12 cellular contexts compared by ENCODE assay signal in the genomic region with DNA sequence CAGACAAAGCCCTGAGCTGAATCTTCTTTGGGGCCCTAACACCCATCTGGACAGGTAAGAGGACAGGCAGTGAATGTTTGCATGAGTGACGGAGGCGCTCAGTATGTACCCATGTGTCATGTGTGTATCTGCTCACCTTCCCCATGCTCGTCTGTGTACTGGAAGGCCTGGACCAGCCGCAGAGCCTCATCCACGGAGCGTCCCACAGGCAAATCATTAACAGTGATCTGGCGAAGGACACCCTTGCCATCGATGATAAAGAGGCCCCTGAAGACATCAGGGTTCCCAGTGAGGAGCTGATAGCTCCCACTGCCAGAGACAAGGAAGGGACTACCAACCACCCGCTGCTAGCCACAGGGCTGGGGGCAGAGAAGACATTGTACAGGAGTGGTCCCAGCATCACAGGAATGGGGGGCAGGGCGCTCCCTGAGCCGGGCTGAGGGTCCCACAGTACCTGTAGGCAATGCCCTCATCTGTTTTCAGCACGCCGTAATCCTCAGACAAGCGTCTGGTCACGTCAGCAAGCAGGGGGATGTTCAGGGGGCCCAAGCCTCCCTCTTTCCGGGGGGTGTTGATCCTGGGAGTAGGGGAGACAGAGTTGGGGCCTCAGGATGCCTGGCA. TPM values are rescaled to one million over a fixed set of nuclear protein-coding genes. Genes with fewer than 3 reads are reported as not detected.
DNase-seq lines count a peak whose midpoint lies in the region; ATAC-seq and TF ChIP-seq lines count a peak whose summit lies in the region.
"Had no signal": no experiment of that assay in that cellular context is flagged by ENCODE, and none has a peak within 500 bp of the region (broad histone marks: within the 10 kb centered on the region; RNA-seq: fewer than 3 reads in every experiment).

No MANE protein-coding gene starts in this region.

- peak overlapping the region; percentile 83 for H3K4me3 Mint-ChIP-seq in activated T-helper 17 cell treated with anti-CD3 and anti-CD28 coated beads, Interleukin-2, amount 50 U/mL, for 72 hours
- H3K4me3 Mint-ChIP-seq in naive thymus-derived CD8-positive, alpha-beta T cell, result peak overlapping the region; percentile 30 to 94 (median 85)
- no peak overlapping the region for H3K4me3 Mint-ChIP-seq in activated CD8-positive, alpha-beta memory T cell treated with anti-CD3 and anti-CD28 coated beads, Interleukin-2, amount 10 ng/mL, durations not matched to agents 7 days and 5 days

- no peak overlapping the region for H3K27ac Mint-ChIP-seq in activated T-helper 17 cell treated with anti-CD3 and anti-CD28 coated beads, Interleukin-2, amount 50 U/mL, for 72 hours
- H3K27ac Mint-ChIP-seq in naive thymus-derived CD8-positive, alpha-beta T cell, result peak overlapping the region in 3 of 10 donors; percentile 47 to 69 (median 48)
- no peak overlapping the region for H3K27ac Mint-ChIP-seq in activated CD8-positive, alpha-beta memory T cell treated with anti-CD3 and anti-CD28 coated beads, Interleukin-2, amount 10 ng/mL, durations not matched to agents 7 days and 5 days

- H2AFZ ChIP-seq in HCT116 (ENCODE audit: low read depth, low read length, poor library complexity, severe bottlenecking), result no peak overlapping the region

- DNase-seq in HCT116 (ENCODE audit: low read depth, low spot score) (no peak), Kasumi-1 (lab: John Stamatoyannopoulos, UW) (no peak), vagina (ENCODE audit: extremely low spot score in 2 of 2) (no peak)
- DNase-seq in naive thymus-derived CD8-positive, alpha-beta T cell, result no peak
- no peak for DNase-seq in activated CD8-positive, alpha-beta memory T cell treated with anti-CD3 and anti-CD28 coated beads, Interleukin-2, amount 10 ng/mL, durations not matched to agents 7 days and 5 days
- no peak for DNase-seq in central memory CD4-positive, alpha-beta T cell
- DNase-seq: esophagus squamous epithelium, NCI-H345 had no signal

- H3K9me2 ChIP-seq in HCT116 (ENCODE audit: insufficient read depth), result no peaks in the 10 kb centered on the region

- H3K9ac ChIP-seq in BLaER1 treated with 17β-estradiol and CSF1 and Interleukin-3, amounts not matched to agents 10 nM and 100 nM, result peak overlapping the region in 8 of 11 experiments; percentile 82 to 94 (median 86); a peak in 15 of 22 replicates
- peak overlapping the region; percentile 94; the same call in 1 of the 2 replicates for H3K9ac ChIP-seq in HCT116 (ENCODE audit: low read length)

- no peak for TF ChIP-seq POLR2A in HCT116 (IDR thresholded peaks at IDR 0.05; ENCODE audit: borderline replicate concordance, extremely low read depth, insufficient read depth, insufficient read length)
- no peak for TF ChIP-seq POLR2A in vagina (IDR thresholded peaks at IDR 0.05)

- peak overlapping the region in 1 of 11 experiments; percentile 36; a peak in 1 of 22 replicates for H3K27ac ChIP-seq in BLaER1 treated with 17β-estradiol and CSF1 and Interleukin-3, amounts not matched to agents 10 nM and 100 nM
- H3K27ac ChIP-seq in HCT116 (ENCODE audit: low read depth, low read length) (peak overlapping the region; percentile 86; the same call in 1 of the 2 replicates), vagina (no peak overlapping the region)
- H3K27ac ChIP-seq: cardiac muscle cell had no signal

- no peaks in the 10 kb centered on the region for H3K27me3 Mint-ChIP-seq in activated T-helper 17 cell treated with anti-CD3 and anti-CD28 coated beads, Interleukin-2, amount 50 U/mL, for 72 hours
- H3K27me3 Mint-ChIP-seq in naive thymus-derived CD8-positive, alpha-beta T cell, result no peaks in the 10 kb centered on the region
- no peaks in the 10 kb centered on the region for H3K27me3 Mint-ChIP-seq in activated CD8-positive, alpha-beta memory T cell treated with anti-CD3 and anti-CD28 coated beads, Interleukin-2, amount 10 ng/mL, durations not matched to agents 7 days and 5 days

- H3K36me3 ChIP-seq in BLaER1 treated with 17β-estradiol and CSF1 and Interleukin-3, amounts not matched to agents 10 nM and 100 nM, result peaks cover 18 to 39% (median 29%) of the 10 kb centered on the region in 11 experiments; a peak in 21 of 22 replicates
- H3K36me3 ChIP-seq in HCT116 (ENCODE audit: control insufficient read depth in 1 of 2, insufficient read depth in 2 of 2, low read length in 2 of 2) (peaks cover 4 to 19% of the 10 kb centered on the region in 2 experiments; a peak in 3 of 4 replicates), vagina (peaks cover 0 to 16% of the 10 kb centered on the region in 2 donors)

- no peak for TF ChIP-seq CTCF in HCT116 (IDR thresholded peaks at IDR 0.05 in 2 of 3, conservative IDR thresholded peaks at IDR 0.05 in 1 of 3; ENCODE audit: borderline replicate concordance in 1 of 3, insufficient read depth in 1 of 3, low read depth in 2 of 3, low read length in 2 of 3)
- TF ChIP-seq CTCF in vagina (IDR thresholded peaks at IDR 0.05), result no peak

- H3K9me3 Mint-ChIP-seq in activated T-helper 17 cell treated with anti-CD3 and anti-CD28 coated beads, Interleukin-2, amount 50 U/mL, for 72 hours, result no peaks in the 10 kb centered on the region
- no peaks in the 10 kb centered on the region for H3K9me3 Mint-ChIP-seq in naive thymus-derived CD8-positive, alpha-beta T cell
- no peaks in the 10 kb centered on the region for H3K9me3 Mint-ChIP-seq in activated CD8-positive, alpha-beta memory T cell treated with anti-CD3 and anti-CD28 coated beads, Interleukin-2, amount 10 ng/mL, durations not matched to agents 7 days and 5 days (ENCODE audit: low read depth)

- POLR2A ChIA-PET in HCT116 (lab: Charles Lee), result interaction anchor here (1.0 to 1.8 kb wide), 4 partner anchors 8 to 63 kb away, joined by 3 to 5 read pairs (median 4); partner anchors contain the start of genes GET3 and JUNB
- POLR2A ChIA-PET in naive thymus-derived CD8-positive, alpha-beta T cell (lab: Charles Lee), result interaction anchor here (1.4 to 14.5 kb wide), 3 partner anchors 8 to 351 kb away, joined by 3 to 1021 read pairs (median 61); partner anchors contain the start of genes HOOK2, IER2, JUNB and STX10

- no TSS peak for BruUV-seq in HCT116 (replicated peaks; lab: Mats Ljungman, UMichigan)

- peaks cover 0 to 31% (median 8%) of the 10 kb centered on the region in 11 experiments; a peak in 8 of 22 replicates for H4K20me1 ChIP-seq in BLaER1 treated with 17β-estradiol and CSF1 and Interleukin-3, amounts not matched to agents 10 nM and 100 nM
- no peaks in the 10 kb centered on the region for H4K20me1 ChIP-seq in HCT116 (ENCODE audit: insufficient read depth)

- CTCF ChIA-PET in HCT116 (lab: Charles Lee), result interaction anchor here (0.9 to 6.4 kb wide), 2 partner anchors 23 to 40 kb away, joined by 3 to 87 read pairs; no protein-coding TSS in a partner anchor
- CTCF ChIA-PET in activated CD8-positive, alpha-beta memory T cell treated with anti-CD3 and anti-CD28 coated beads, Interleukin-2, amount 10 ng/mL, durations not matched to agents 7 days and 5 days (lab: Charles Lee), result interaction anchor here (1.2 to 18.0 kb wide), 3 partner anchors 30 to 84 kb away, joined by 3 to 1017 read pairs (median 4); partner anchors contain the start of gene HOOK2

- H3K4me1 ChIP-seq in BLaER1 treated with 17β-estradiol and CSF1 and Interleukin-3, amounts not matched to agents 10 nM and 100 nM, result peaks cover 34 to 56% (median 47%) of the 10 kb centered on the region in 10 experiments
- H3K4me1 ChIP-seq in HCT116 (ENCODE audit: control insufficient read depth in 1 of 2, insufficient read depth in 2 of 2, low read length in 2 of 2) (peaks cover 24 to 46% of the 10 kb centered on the region in 2 experiments), vagina (peaks cover 38% of the 10 kb centered on the region)

- H3K9me3 ChIP-seq in BLaER1 treated with 17β-estradiol and CSF1 and Interleukin-3, amounts not matched to agents 10 nM and 100 nM (replicated peaks in 1 of 11), result no peaks in the 10 kb centered on the region
- H3K9me3 ChIP-seq in HCT116 (ENCODE audit: control insufficient read depth in 1 of 2, insufficient read depth in 1 of 2, low read depth in 1 of 2, low read length in 2 of 2), result no peaks in the 10 kb centered on the region
- H3K9me3 ChIP-seq in vagina, result no peaks in the 10 kb centered on the region
- H3K9me3 ChIP-seq: esophagus squamous epithelium had no signal

- H3K4me3 ChIP-seq in BLaER1 treated with 17β-estradiol and CSF1 and Interleukin-3, amounts not matched to agents 10 nM and 100 nM, result peak overlapping the region in 9 of 10 experiments; percentile 74 to 91 (median 84); a peak in 12 of 20 replicates
- no peak overlapping the region for H3K4me3 ChIP-seq in HCT116 (replicated peaks in 1 of 2; ENCODE audit: low read depth in 1 of 2, low read length in 2 of 2)
- no peak overlapping the region for H3K4me3 ChIP-seq in vagina

- no peak for ATAC-seq in HCT116
- no peak for ATAC-seq in activated T-helper 17 cell treated with anti-CD3 and anti-CD28 coated beads, Interleukin-2, amount 50 U/mL, for 72 hours (replicated peaks)
- ATAC-seq in naive thymus-derived CD8-positive, alpha-beta T cell, result no peak
- no peak for ATAC-seq in activated CD8-positive, alpha-beta memory T cell treated with anti-CD3 and anti-CD28 coated beads, Interleukin-2, amount 10 ng/mL, durations not matched to agents 7 days and 5 days

- H3K4me1 Mint-ChIP-seq in activated T-helper 17 cell treated with anti-CD3 and anti-CD28 coated beads, Interleukin-2, amount 50 U/mL, for 72 hours, result peaks cover 18% of the 10 kb centered on the region
- H3K4me1 Mint-ChIP-seq in naive thymus-derived CD8-positive, alpha-beta T cell, result peaks cover 20 to 39% (median 34%) of the 10 kb centered on the region in 4 donors
- peaks cover 33% of the 10 kb centered on the region for H3K4me1 Mint-ChIP-seq in activated CD8-positive, alpha-beta memory T cell treated with anti-CD3 and anti-CD28 coated beads, Interleukin-2, amount 10 ng/mL, durations not matched to agents 7 days and 5 days

- RAD21 ChIA-PET in HCT116 (lab: Charles Lee; ENCODE audit: low non-redundant PET in 1 of 2, low total read pairs in 2 of 2, uncharacterized antibody in 2 of 2, unreplicated experiment in 2 of 2), result no interaction called here

- no peaks in the 10 kb centered on the region for H3K27me3 ChIP-seq in BLaER1 treated with 17β-estradiol and CSF1 and Interleukin-3, amounts not matched to agents 10 nM and 100 nM
- H3K27me3 ChIP-seq in HCT116 (ENCODE audit: insufficient read depth, low read length) (no peaks in the 10 kb centered on the region), vagina (no peaks in the 10 kb centered on the region)
- H3K27me3 ChIP-seq: cardiac muscle cell, esophagus squamous epithelium had no signal

- intact Hi-C loops in HCT116 (cut with micrococcal nuclease) (loop anchor here (5.0 kb wide), 1 partner anchor 37 kb away; the partner anchor contains the start of gene MAST1), vagina (cut with DNase I) (loop anchor here (5.0 kb wide), 1 partner anchor 33 kb away; no protein-coding TSS in a partner anchor)

- H3K36me3 Mint-ChIP-seq in activated T-helper 17 cell treated with anti-CD3 and anti-CD28 coated beads, Interleukin-2, amount 50 U/mL, for 72 hours (ENCODE audit: low read depth), result peaks cover 50% of the 10 kb centered on the region
- peaks cover 0 to 21% (median 0%) of the 10 kb centered on the region in 3 donors for H3K36me3 Mint-ChIP-seq in naive thymus-derived CD8-positive, alpha-beta T cell
- peaks cover 5% of the 10 kb centered on the region for H3K36me3 Mint-ChIP-seq in activated CD8-positive, alpha-beta memory T cell treated with anti-CD3 and anti-CD28 coated beads, Interleukin-2, amount 10 ng/mL, durations not matched to agents 7 days and 5 days

- peak overlapping the region; percentile 88 to 98 (median 96) for H3K4me2 ChIP-seq in BLaER1 treated with 17β-estradiol and CSF1 and Interleukin-3, amounts not matched to agents 10 nM and 100 nM
- peak overlapping the region; percentile 100 for H3K4me2 ChIP-seq in HCT116 (ENCODE audit: low read length)

- TF ChIP-seq RAD21 in HCT116 (IDR thresholded peaks at IDR 0.05; ENCODE audit: low read depth), result no peak

- peaks cover 25% of the 10 kb centered on the region for H3K79me2 ChIP-seq in HCT116 (ENCODE audit: insufficient read depth, low read length)

RNA-seq across cellular contexts. Expression of gene PRDX2, which starts 1.8 kb away (rescaled TPM):
- 387 TPM for total RNA-seq in HCT116 (2021; ENCODE audit: unreplicated experiment)
- polyA plus RNA-seq in HCT116 (2012), result 529 and 594 TPM in 2 replicates
- total RNA-seq in activated T-helper 17 cell treated with anti-CD3 and anti-CD28 coated beads, Interleukin-2, amount 50 U/mL, for 72 hours, result 100 to 1,000 TPM; 307 to 415 TPM
- total RNA-seq in naive thymus-derived CD8-positive, alpha-beta T cell, result 100 to 1,000 TPM; 108 to 112 TPM
- polyA plus RNA-seq in naive thymus-derived CD8-positive, alpha-beta T cell, result 100 to 1,000 TPM; 253 to 362 (median 333) TPM
- 100 to 1,000 TPM; 168 to 218 TPM for total RNA-seq in activated CD8-positive, alpha-beta memory T cell treated with anti-CD3 and anti-CD28 coated beads, Interleukin-2, amount 10 ng/mL, durations not matched to agents 7 days and 5 days
- total RNA-seq in vagina, result 190 TPM

RNA-seq across cellular contexts. Expression of gene THSD8, which starts 2.0 kb away (rescaled TPM):
- total RNA-seq in HCT116 (2021; ENCODE audit: unreplicated experiment), result 33.3 TPM
- polyA plus RNA-seq in HCT116 (2012), result 22.1 and 29.4 TPM in 2 replicates
- 10 to 100 TPM; 25.5 to 32.7 TPM for total RNA-seq in activated T-helper 17 cell treated with anti-CD3 and anti-CD28 coated beads, Interleukin-2, amount 50 U/mL, for 72 hours
- total RNA-seq in naive thymus-derived CD8-positive, alpha-beta T cell, result 1 to 10 TPM in 1 of 2 experiments, not detected in 1; 1.1 TPM
- polyA plus RNA-seq in naive thymus-derived CD8-positive, alpha-beta T cell, result 1 to 10 TPM in 2 of 3 donors, under 1 TPM in 1; 0.96 to 3.1 (median 1.0) TPM
- 10 to 100 TPM; 27.9 to 29.8 TPM for total RNA-seq in activated CD8-positive, alpha-beta memory T cell treated with anti-CD3 and anti-CD28 coated beads, Interleukin-2, amount 10 ng/mL, durations not matched to agents 7 days and 5 days
- total RNA-seq in vagina, result not detected
- total RNA-seq: cardiac muscle cell, esophagus squamous epithelium, RPMI7951 had no signal

RNA-seq across cellular contexts. Expression of gene RNASEH2A, which starts 6.6 kb away (rescaled TPM):
- 54.5 TPM for total RNA-seq in HCT116 (2021; ENCODE audit: unreplicated experiment)
- 71.2 and 79.4 TPM in 2 replicates for polyA plus RNA-seq in HCT116 (2012)
- 10 to 100 TPM; 30.1 to 53.5 TPM for total RNA-seq in activated T-helper 17 cell treated with anti-CD3 and anti-CD28 coated beads, Interleukin-2, amount 50 U/mL, for 72 hours
- 10 to 100 TPM; 12.1 to 12.9 TPM for total RNA-seq in naive thymus-derived CD8-positive, alpha-beta T cell
- 10 to 100 TPM; 16.3 to 22.6 (median 21.9) TPM for polyA plus RNA-seq in naive thymus-derived CD8-positive, alpha-beta T cell
- 10 to 100 TPM; 53.4 to 58.8 TPM for total RNA-seq in activated CD8-positive, alpha-beta memory T cell treated with anti-CD3 and anti-CD28 coated beads, Interleukin-2, amount 10 ng/mL, durations not matched to agents 7 days and 5 days
- total RNA-seq in vagina, result 10.8 TPM

RNA-seq across cellular contexts. Expression of gene JUNB, which starts 8.5 kb away (rescaled TPM):
- 194 TPM for total RNA-seq in HCT116 (2021; ENCODE audit: unreplicated experiment)
- polyA plus RNA-seq in HCT116 (2012), result 215 and 264 TPM in 2 replicates
- total RNA-seq in activated T-helper 17 cell treated with anti-CD3 and anti-CD28 coated beads, Interleukin-2, amount 50 U/mL, for 72 hours, result 100 to 1,000 TPM; 328 to 586 TPM
- total RNA-seq in naive thymus-derived CD8-positive, alpha-beta T cell, result 100 to 1,000 TPM in 1 of 2 experiments, 10 to 100 TPM in 1; 99.1 to 103 TPM
- 1,000 to 10,000 TPM in 2 of 3 donors, 100 to 1,000 TPM in 1; 845 to 1,468 (median 1,203) TPM for polyA plus RNA-seq in naive thymus-derived CD8-positive, alpha-beta T cell
- total RNA-seq in activated CD8-positive, alpha-beta memory T cell treated with anti-CD3 and anti-CD28 coated beads, Interleukin-2, amount 10 ng/mL, durations not matched to agents 7 days and 5 days, result 100 to 1,000 TPM; 142 to 191 TPM
- total RNA-seq in vagina, result 1,161 TPM

RNA-seq across cellular contexts. Expression of gene HOOK2, which starts 24.5 kb away (rescaled TPM):
- total RNA-seq in HCT116 (2021; ENCODE audit: unreplicated experiment) (96.3 TPM), vagina (65.6 TPM)
- 89.0 and 96.2 TPM in 2 replicates for polyA plus RNA-seq in HCT116 (2012)
- 10 to 100 TPM; 22.5 to 44.4 TPM for total RNA-seq in activated T-helper 17 cell treated with anti-CD3 and anti-CD28 coated beads, Interleukin-2, amount 50 U/mL, for 72 hours
- 10 to 100 TPM; 25.2 to 27.0 TPM for total RNA-seq in naive thymus-derived CD8-positive, alpha-beta T cell
- polyA plus RNA-seq in naive thymus-derived CD8-positive, alpha-beta T cell, result 1 to 10 TPM; 3.0 to 4.3 (median 3.2) TPM
- 10 to 100 TPM; 16.6 to 18.2 TPM for total RNA-seq in activated CD8-positive, alpha-beta memory T cell treated with anti-CD3 and anti-CD28 coated beads, Interleukin-2, amount 10 ng/mL, durations not matched to agents 7 days and 5 days

Comparison
In these comparisons a context has a peak if more than half of its experiments do, and no peak if none do; other contexts are left out.
1. H3K4me3 ChIP-seq: peak in BLaER1 treated with 17β-estradiol and CSF1 and Interleukin-3, amounts not matched to agents 10 nM and 100 nM (9 of 10); none in HCT116 (0 of 2) and vagina (0 of 2).
2. RNA of gene THSD8, which starts 2.0 kb away (total RNA-seq): 33.3 TPM in HCT116 (single experiment), 25.5 to 32.7 TPM in activated T-helper 17 cell treated with anti-CD3 and anti-CD28 coated beads, Interleukin-2, amount 50 U/mL, for 72 hours and 27.9 to 29.8 TPM in activated CD8-positive, alpha-beta memory T cell treated with anti-CD3 and anti-CD28 coated beads, Interleukin-2, amount 10 ng/mL, durations not matched to agents 7 days and 5 days; 1.1 TPM in naive thymus-derived CD8-positive, alpha-beta T cell and not detected in vagina (single experiment); every median in the first group is over 10 times any median in the second.